In the genomic region with DNA sequence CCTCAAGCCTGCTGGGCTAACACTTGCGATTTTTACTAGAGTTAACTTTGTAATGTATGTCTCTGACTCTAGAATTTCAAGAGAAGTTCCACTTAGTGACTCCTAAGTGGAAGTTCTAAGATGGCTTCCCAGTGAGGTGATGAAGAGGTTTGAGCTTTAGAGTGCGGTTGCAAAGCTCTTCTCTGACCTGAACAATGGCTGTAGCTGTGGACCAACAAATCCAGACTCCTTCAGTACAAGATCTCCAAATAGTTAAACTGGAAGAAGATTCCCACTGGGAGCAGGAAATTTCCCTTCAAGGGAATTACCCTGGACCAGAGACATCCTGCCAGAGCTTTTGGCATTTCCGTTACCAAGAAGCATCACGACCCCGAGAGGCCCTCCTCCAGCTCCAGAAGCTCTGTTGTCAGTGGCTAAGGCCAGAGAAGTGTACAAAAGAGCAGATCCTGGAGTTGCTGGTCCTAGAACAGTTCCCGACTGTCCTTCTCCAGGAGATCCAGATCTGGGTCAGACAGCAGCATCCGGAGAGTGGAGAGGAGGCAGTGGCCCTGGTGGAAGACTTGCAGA, we compare ENCODE assay signal across 8 cellular contexts. TPM values are rescaled to one million over a fixed set of nuclear protein-coding genes. Genes with fewer than 3 reads are reported as not detected.
DNase-seq lines count a peak whose midpoint lies in the region; ATAC-seq and TF ChIP-seq lines count a peak whose summit lies in the region.

No MANE protein-coding gene starts in this region.

- H4K20me1 ChIP-seq in MM.1S (ENCODE audit: insufficient read depth, low read length) = no peaks in the 10 kb centered on the region

- ATAC-seq in CD4-positive, CD25-positive, alpha-beta regulatory T cell (ENCODE audit: low read depth in 2 of 2) = no peak
- no peak for ATAC-seq in natural killer cell
- no peak for ATAC-seq in GM21619 (IDR thresholded peaks at IDR 0.05; ENCODE audit: unreplicated experiment)

- H3K9me2 ChIP-seq in MM.1S (replicated peaks; ENCODE audit: insufficient read depth, low read length) = no peaks in the 10 kb centered on the region

- H3K36me3 Mint-ChIP-seq in CD4-positive, CD25-positive, alpha-beta regulatory T cell = peaks cover 11% of the 10 kb centered on the region
- H3K36me3 Mint-ChIP-seq in chondrocyte (ENCODE audit: low read depth) (peaks cover 1% of the 10 kb centered on the region), natural killer cell (no peaks in the 10 kb centered on the region)

- H3K4me3 Mint-ChIP-seq in CD4-positive, CD25-positive, alpha-beta regulatory T cell = peak overlapping the region; percentile 94 to 99 (median 98)
- H3K4me3 Mint-ChIP-seq in chondrocyte (ENCODE audit: unreplicated experiment) (peak overlapping the region; percentile 87), natural killer cell (peak overlapping the region; percentile 99)

- TF ChIP-seq CTCF in MM.1S (IDR thresholded peaks at IDR 0.05; ENCODE audit: low read length) = no peak
- no peak for TF ChIP-seq CTCF in chondrocyte (IDR thresholded peaks at IDR 0.05)
- no peak for TF ChIP-seq CTCF in natural killer cell (IDR thresholded peaks at IDR 0.05)

- H3K27ac Mint-ChIP-seq in CD4-positive, CD25-positive, alpha-beta regulatory T cell = peak overlapping the region; percentile 95 to 98 (median 95)
- H3K27ac Mint-ChIP-seq in chondrocyte (ENCODE audit: unreplicated experiment) (peak overlapping the region; percentile 97), natural killer cell (peak overlapping the region; percentile 97 to 99)

- H3K4me2 ChIP-seq in MM.1S (ENCODE audit: low read depth, low read length) = peak overlapping the region; percentile 83

- H2AFZ ChIP-seq in MM.1S (ENCODE audit: low read length) = peak overlapping the region; percentile 93

- H3K27ac ChIP-seq in CD4-positive, CD25-positive, alpha-beta regulatory T cell (ENCODE audit: insufficient read depth, low read length, poor library complexity, severe bottlenecking) = peak overlapping the region; percentile 83
- peak overlapping the region; percentile 36; the same call in 1 of the 2 replicates for H3K27ac ChIP-seq in MM.1S (ENCODE audit: low read length)

- H3K4me1 Mint-ChIP-seq in CD4-positive, CD25-positive, alpha-beta regulatory T cell = peaks cover 23 to 56% (median 40%) of the 10 kb centered on the region in 4 donors
- peaks cover 41% of the 10 kb centered on the region for H3K4me1 Mint-ChIP-seq in chondrocyte (ENCODE audit: low read depth)
- peaks cover 44 to 45% of the 10 kb centered on the region in 2 donors for H3K4me1 Mint-ChIP-seq in natural killer cell

- peak overlapping the region; percentile 47; the same call in 1 of the 2 replicates for H3K9ac ChIP-seq in MM.1S (ENCODE audit: low read length)

- peaks cover 16% of the 10 kb centered on the region for H3K79me2 ChIP-seq in MM.1S (ENCODE audit: low read length)

- H3K9me3 ChIP-seq in CD4-positive, CD25-positive, alpha-beta regulatory T cell (ENCODE audit: control insufficient read depth in 2 of 2, low read length in 2 of 2) = no peaks in the 10 kb centered on the region
- no peaks in the 10 kb centered on the region for H3K9me3 ChIP-seq in MM.1S (replicated peaks; ENCODE audit: insufficient read depth, low read length)

- H3K4me3 ChIP-seq in CD4-positive, CD25-positive, alpha-beta regulatory T cell (ENCODE audit: low read depth, low read length) = peak overlapping the region; percentile 97
- H3K4me3 ChIP-seq in MM.1S (ENCODE audit: low read length) = peak overlapping the region; percentile 77

- no peaks in the 10 kb centered on the region for H3K27me3 ChIP-seq in CD4-positive, CD25-positive, alpha-beta regulatory T cell (ENCODE audit: control insufficient read depth, insufficient read depth, low read length)
- H3K27me3 ChIP-seq in MM.1S (replicated peaks; ENCODE audit: insufficient read depth, low read length) = no peaks in the 10 kb centered on the region

- H3F3A ChIP-seq in MM.1S (ENCODE audit: insufficient read depth, low read length) = peaks cover 10% of the 10 kb centered on the region

- DNase-seq in CD4-positive, CD25-positive, alpha-beta regulatory T cell = no peak
- no peak for DNase-seq in MM.1S
- no peak for DNase-seq in chondrocyte (ENCODE audit: low spot score)
- no peak for DNase-seq in natural killer cell
- no peak for DNase-seq in posterior cingulate gyrus
- no peak for DNase-seq in HuH-7.5 (ENCODE audit: low spot score)
- no peak for DNase-seq in NCI-H2107 treated with DMSO at 0.1 percent for 48 hours (lab: John Stamatoyannopoulos, UW; ENCODE audit: unreplicated experiment)

- intact Hi-C loops in natural killer cell (cut with micrococcal nuclease) = loop anchor here (1.0 to 5.0 kb wide), 3 partner anchors 23 to 351 kb away; a partner anchor contains a TSS
- intact Hi-C loops in posterior cingulate gyrus (cut with DNase I) = loop anchor here (2.0 to 5.0 kb wide), 2 partner anchors 31 to 44 kb away; a partner anchor contains a TSS

- no peaks in the 10 kb centered on the region for H3K36me3 ChIP-seq in CD4-positive, CD25-positive, alpha-beta regulatory T cell (ENCODE audit: control insufficient read depth, insufficient read depth, low read length)
- H3K36me3 ChIP-seq in MM.1S (replicated peaks; ENCODE audit: insufficient read depth, low read length) = no peaks in the 10 kb centered on the region

- H3K4me1 ChIP-seq in CD4-positive, CD25-positive, alpha-beta regulatory T cell (ENCODE audit: control insufficient read depth, insufficient read depth, low read length, poor library complexity, severe bottlenecking) = peaks cover 54% of the 10 kb centered on the region
- H3K4me1 ChIP-seq in MM.1S (ENCODE audit: low read length) = peaks cover 24% of the 10 kb centered on the region

- H3K9me3 Mint-ChIP-seq in CD4-positive, CD25-positive, alpha-beta regulatory T cell = peaks cover 0 to 2% (median 0%) of the 10 kb centered on the region in 7 donors
- H3K9me3 Mint-ChIP-seq in chondrocyte (ENCODE audit: low read depth) = no peaks in the 10 kb centered on the region
- H3K9me3 Mint-ChIP-seq in natural killer cell = no peaks in the 10 kb centered on the region

- H3K27me3 Mint-ChIP-seq in CD4-positive, CD25-positive, alpha-beta regulatory T cell = no peaks in the 10 kb centered on the region
- H3K27me3 Mint-ChIP-seq in chondrocyte (ENCODE audit: low read depth) (no peaks in the 10 kb centered on the region), natural killer cell (ENCODE audit: low read depth in 2 of 2) (no peaks in the 10 kb centered on the region)

RNA-seq across cellular contexts. Expression of a gene that starts 22.3 kb away (rescaled TPM):
- total RNA-seq in CD4-positive, CD25-positive, alpha-beta regulatory T cell = 19.6 TPM
- 10 to 100 TPM; 12.9 to 19.2 (median 16.1) TPM for polyA plus RNA-seq in CD4-positive, CD25-positive, alpha-beta regulatory T cell
- total RNA-seq in chondrocyte (13.6 to 21.9 TPM (median 17.0 TPM) in 3 replicates), natural killer cell (10 to 100 TPM; 19.2 to 26.7 (median 19.7) TPM)

RNA-seq across cellular contexts. Expression of a gene that starts 26.2 kb away (rescaled TPM):
- 2.2 TPM for total RNA-seq in CD4-positive, CD25-positive, alpha-beta regulatory T cell
- polyA plus RNA-seq in CD4-positive, CD25-positive, alpha-beta regulatory T cell = 1 to 10 TPM; 5.5 to 7.1 (median 6.7) TPM
- total RNA-seq in chondrocyte (5.7 to 8.5 TPM (median 7.8 TPM) in 3 replicates), natural killer cell (1 to 10 TPM; 3.8 to 6.4 (median 5.1) TPM)

RNA-seq across cellular contexts. Expression of a gene that starts 31.0 kb away (rescaled TPM):
- total RNA-seq in CD4-positive, CD25-positive, alpha-beta regulatory T cell = 4.8 TPM
- 10 to 100 TPM in 2 of 4 donors, 1 to 10 TPM in 2; 6.9 to 12.4 (median 9.4) TPM for polyA plus RNA-seq in CD4-positive, CD25-positive, alpha-beta regulatory T cell
- 8.8 to 11.9 TPM (median 10.5 TPM) in 3 replicates for total RNA-seq in chondrocyte
- total RNA-seq in natural killer cell = 1 to 10 TPM; 5.0 to 8.3 (median 5.5) TPM
